ENCODE assay signal across 8 cellular contexts in genomic region chr1:158117854-158118691, GRCh38.
A peak's percentile ranks its signal among the peaks of the same experiment; 100 is the strongest.
DNase-seq lines count a peak whose midpoint lies in the region; ATAC-seq and TF ChIP-seq lines count a peak whose summit lies in the region.

No MANE protein-coding gene starts in this region.

- TF ChIP-seq CTCF in astrocyte of the cerebellum (IDR thresholded peaks at IDR 0.05; ENCODE audit: low read depth, low read length, missing control alignments): peak; percentile 70

- ATAC-seq in GM18861 (IDR thresholded peaks at IDR 0.05; ENCODE audit: unreplicated experiment) (no peak), HG02571 (IDR thresholded peaks at IDR 0.05; ENCODE audit: unreplicated experiment) (no peak)

- peaks cover 2% of the 10 kb centered on the region for H3K9me3 ChIP-seq in iPS-18c (ENCODE audit: control insufficient read depth, insufficient read depth, low read length)

- no peak overlapping the region for H3K4me3 ChIP-seq in astrocyte of the cerebellum (ENCODE audit: low read depth, low read length)
- peak overlapping the region; percentile 31; the same call in 1 of the 2 replicates for H3K4me3 ChIP-seq in iPS-18c (ENCODE audit: insufficient read depth, low read depth, low read length)

- DNase-seq in AG08395 (ENCODE audit: low spot score): peak; percentile 75
- DNase-seq in GOT3 (lab: John Stamatoyannopoulos, UW): peak; percentile 13
- peak; percentile 59 for DNase-seq in SK-MEL-5 (ENCODE audit: low read depth, low spot score)
- no peak for DNase-seq in astrocyte of the cerebellum (ENCODE audit: low read depth)
- DNase-seq in stimulated activated CD4-positive, alpha-beta T cell treated with anti-CD3 and anti-CD28 coated beads, Interleukin-1b, Interleukin-23, amount 100 ng/mL, for 4 hours (ENCODE audit: low read depth in 2 of 2): peak; percentile 18 to 27

- in situ Hi-C loops in SK-MEL-5 (cut with HindIII; ENCODE audit: low pct_unique_long_range_greater_than_20kb, low sequenced_read_pairs): no loop called here
- in situ Hi-C loops in astrocyte of the cerebellum (cut with HindIII; ENCODE audit: low sequenced_read_pairs): no loop called here
